Comparison of ENCODE assay signal across 1 cellular context in genomic region chr17:19867094-19867653, GRCh38.
TF ChIP-seq lines count a peak whose summit lies in the region.

No MANE protein-coding gene starts in this region.

TF ChIP-seq in HEK293, 187 proteins besides CTCF, POLR2A, EP300 and RAD21 (continued from another document):
- TF ChIP-seq KLF17 (tag by site-specific recombination; IDR thresholded peaks at IDR 0.05): 0 out of 2 replicates have a peak, but pooled peaks have one; percentile 28
- TF ChIP-seq ZNF777 (tag by site-specific recombination; IDR thresholded peaks at IDR 0.05; ENCODE audit: borderline replicate concordance): peak; percentile 8; the same call in 1 of the 2 replicates
- no peak for TF ChIP-seq ZNF610 (tag by site-specific recombination; IDR thresholded peaks at IDR 0.05; ENCODE audit: borderline replicate concordance)
- TF ChIP-seq, protein P1, sequence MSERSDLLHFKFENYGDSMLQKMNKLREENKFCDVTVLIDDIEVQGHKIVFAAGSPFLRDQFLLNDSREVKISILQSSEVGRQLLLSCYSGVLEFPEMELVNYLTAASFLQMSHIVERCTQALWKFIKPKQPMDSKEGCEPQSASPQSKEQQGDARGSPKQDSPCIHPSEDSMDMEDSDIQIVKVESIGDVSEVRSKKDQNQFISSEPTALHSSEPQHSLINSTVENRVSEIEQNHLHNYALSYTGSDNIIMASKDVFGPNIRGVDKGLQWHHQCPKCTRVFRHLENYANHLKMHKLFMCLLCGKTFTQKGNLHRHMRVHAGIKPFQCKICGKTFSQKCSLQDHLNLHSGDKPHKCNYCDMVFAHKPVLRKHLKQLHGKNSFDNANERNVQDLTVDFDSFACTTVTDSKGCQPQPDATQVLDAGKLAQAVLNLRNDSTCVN (tag by site-specific recombination; optimal IDR thresholded peaks at IDR 0.05): peak; percentile 85
- no peak for TF ChIP-seq ZNF433 (tag by site-specific recombination; IDR thresholded peaks at IDR 0.05; ENCODE audit: low read depth)
- peak; percentile 59; the same call in 1 of the 2 replicates for TF ChIP-seq KLF8 (tag by site-specific recombination; IDR thresholded peaks at IDR 0.05)
- TF ChIP-seq ZNF558 (tag by site-specific recombination; IDR thresholded peaks at IDR 0.05): no peak
- TF ChIP-seq ZBTB20 (tag by site-specific recombination; IDR thresholded peaks at IDR 0.05): peak; percentile 98
- TF ChIP-seq, protein P2, sequence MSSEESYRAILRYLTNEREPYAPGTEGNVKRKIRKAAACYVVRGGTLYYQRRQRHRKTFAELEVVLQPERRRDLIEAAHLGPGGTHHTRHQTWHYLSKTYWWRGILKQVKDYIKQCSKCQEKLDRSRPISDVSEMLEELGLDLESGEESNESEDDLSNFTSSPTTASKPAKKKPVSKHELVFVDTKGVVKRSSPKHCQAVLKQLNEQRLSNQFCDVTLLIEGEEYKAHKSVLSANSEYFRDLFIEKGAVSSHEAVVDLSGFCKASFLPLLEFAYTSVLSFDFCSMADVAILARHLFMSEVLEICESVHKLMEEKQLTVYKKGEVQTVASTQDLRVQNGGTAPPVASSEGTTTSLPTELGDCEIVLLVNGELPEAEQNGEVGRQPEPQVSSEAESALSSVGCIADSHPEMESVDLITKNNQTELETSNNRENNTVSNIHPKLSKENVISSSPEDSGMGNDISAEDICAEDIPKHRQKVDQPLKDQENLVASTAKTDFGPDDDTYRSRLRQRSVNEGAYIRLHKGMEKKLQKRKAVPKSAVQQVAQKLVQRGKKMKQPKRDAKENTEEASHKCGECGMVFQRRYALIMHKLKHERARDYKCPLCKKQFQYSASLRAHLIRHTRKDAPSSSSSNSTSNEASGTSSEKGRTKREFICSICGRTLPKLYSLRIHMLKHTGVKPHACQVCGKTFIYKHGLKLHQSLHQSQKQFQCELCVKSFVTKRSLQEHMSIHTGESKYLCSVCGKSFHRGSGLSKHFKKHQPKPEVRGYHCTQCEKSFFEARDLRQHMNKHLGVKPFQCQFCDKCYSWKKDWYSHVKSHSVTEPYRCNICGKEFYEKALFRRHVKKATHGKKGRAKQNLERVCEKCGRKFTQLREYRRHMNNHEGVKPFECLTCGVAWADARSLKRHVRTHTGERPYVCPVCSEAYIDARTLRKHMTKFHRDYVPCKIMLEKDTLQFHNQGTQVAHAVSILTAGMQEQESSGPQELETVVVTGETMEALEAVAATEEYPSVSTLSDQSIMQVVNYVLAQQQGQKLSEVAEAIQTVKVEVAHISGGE (tag by site-specific recombination; conservative IDR thresholded peaks at IDR 0.05; ENCODE audit: low read depth): peak; percentile 40; the same call in 1 of the 2 replicates
- 0 out of 2 replicates have a peak, but pooled peaks have one; percentile 16 for TF ChIP-seq ZNF391 (tag by site-specific recombination; IDR thresholded peaks at IDR 0.05; ENCODE audit: borderline replicate concordance, low read depth)
- no peak for TF ChIP-seq HOXC10 (CRISPR knock-in tag; IDR thresholded peaks at IDR 0.05)
- TF ChIP-seq KLF16 (tag by site-specific recombination; IDR thresholded peaks at IDR 0.05): peak; percentile 81; the same call in 1 of the 2 replicates
- no peak for TF ChIP-seq KLF10 (tag by site-specific recombination; IDR thresholded peaks at IDR 0.05)
- peak; percentile 49; the same call in 1 of the 2 replicates for TF ChIP-seq PRDM10 (tag by site-specific recombination; IDR thresholded peaks at IDR 0.05)
- no peak for TF ChIP-seq ZNF560 (tag by site-specific recombination; IDR thresholded peaks at IDR 0.05; ENCODE audit: borderline replicate concordance)
- TF ChIP-seq ZNF335 (tag by site-specific recombination; conservative IDR thresholded peaks at IDR 0.05): peak; percentile 48
- TF ChIP-seq, protein P3, sequence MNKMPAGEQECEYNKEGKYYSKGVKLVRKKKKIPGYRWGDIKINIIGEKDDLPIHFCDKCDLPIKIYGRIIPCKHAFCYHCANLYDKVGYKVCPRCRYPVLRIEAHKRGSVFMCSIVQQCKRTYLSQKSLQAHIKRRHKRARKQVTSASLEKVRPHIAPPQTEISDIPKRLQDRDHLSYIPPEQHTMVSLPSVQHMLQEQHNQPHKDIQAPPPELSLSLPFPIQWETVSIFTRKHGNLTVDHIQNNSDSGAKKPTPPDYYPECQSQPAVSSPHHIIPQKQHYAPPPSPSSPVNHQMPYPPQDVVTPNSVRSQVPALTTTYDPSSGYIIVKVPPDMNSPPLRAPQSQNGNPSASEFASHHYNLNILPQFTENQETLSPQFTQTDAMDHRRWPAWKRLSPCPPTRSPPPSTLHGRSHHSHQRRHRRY (tag by site-specific recombination; IDR thresholded peaks at IDR 0.05): no peak
- 0 out of 2 replicates have a peak, but pooled peaks have one; percentile 3 for TF ChIP-seq ZBTB17 (tag by site-specific recombination; IDR thresholded peaks at IDR 0.05)
- no peak for TF ChIP-seq BCL11A (tag by site-specific recombination; IDR thresholded peaks at IDR 0.05; ENCODE audit: low read depth)
- TF ChIP-seq, protein P4, sequence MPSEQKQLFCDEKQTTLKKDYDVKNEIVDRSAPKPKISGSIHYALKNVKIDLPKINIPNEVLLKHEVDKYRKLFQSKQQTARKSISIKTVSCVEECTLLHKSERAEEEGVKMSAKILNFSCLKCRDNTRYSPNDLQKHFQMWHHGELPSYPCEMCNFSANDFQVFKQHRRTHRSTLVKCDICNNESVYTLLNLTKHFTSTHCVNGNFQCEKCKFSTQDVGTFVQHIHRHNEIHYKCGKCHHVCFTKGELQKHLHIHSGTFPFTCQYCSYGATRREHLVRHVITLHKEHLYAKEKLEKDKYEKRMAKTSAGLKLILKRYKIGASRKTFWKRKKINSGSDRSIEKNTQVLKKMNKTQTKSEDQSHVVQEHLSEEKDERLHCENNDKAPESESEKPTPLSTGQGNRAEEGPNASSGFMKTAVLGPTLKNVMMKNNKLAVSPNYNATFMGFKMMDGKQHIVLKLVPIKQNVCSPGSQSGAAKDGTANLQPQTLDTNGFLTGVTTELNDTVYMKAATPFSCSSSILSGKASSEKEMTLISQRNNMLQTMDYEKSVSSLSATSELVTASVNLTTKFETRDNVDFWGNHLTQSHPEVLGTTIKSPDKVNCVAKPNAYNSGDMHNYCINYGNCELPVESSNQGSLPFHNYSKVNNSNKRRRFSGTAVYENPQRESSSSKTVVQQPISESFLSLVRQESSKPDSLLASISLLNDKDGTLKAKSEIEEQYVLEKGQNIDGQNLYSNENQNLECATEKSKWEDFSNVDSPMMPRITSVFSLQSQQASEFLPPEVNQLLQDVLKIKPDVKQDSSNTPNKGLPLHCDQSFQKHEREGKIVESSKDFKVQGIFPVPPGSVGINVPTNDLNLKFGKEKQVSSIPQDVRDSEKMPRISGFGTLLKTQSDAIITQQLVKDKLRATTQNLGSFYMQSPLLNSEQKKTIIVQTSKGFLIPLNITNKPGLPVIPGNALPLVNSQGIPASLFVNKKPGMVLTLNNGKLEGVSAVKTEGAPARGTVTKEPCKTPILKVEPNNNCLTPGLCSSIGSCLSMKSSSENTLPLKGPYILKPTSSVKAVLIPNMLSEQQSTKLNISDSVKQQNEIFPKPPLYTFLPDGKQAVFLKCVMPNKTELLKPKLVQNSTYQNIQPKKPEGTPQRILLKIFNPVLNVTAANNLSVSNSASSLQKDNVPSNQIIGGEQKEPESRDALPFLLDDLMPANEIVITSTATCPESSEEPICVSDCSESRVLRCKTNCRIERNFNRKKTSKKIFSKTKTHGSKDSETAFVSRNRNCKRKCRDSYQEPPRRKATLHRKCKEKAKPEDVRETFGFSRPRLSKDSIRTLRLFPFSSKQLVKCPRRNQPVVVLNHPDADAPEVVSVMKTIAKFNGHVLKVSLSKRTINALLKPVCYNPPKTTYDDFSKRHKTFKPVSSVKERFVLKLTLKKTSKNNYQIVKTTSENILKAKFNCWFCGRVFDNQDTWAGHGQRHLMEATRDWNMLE (tag by site-specific recombination; conservative IDR thresholded peaks at IDR 0.05; ENCODE audit: low read depth): no peak
